In the genomic region with DNA sequence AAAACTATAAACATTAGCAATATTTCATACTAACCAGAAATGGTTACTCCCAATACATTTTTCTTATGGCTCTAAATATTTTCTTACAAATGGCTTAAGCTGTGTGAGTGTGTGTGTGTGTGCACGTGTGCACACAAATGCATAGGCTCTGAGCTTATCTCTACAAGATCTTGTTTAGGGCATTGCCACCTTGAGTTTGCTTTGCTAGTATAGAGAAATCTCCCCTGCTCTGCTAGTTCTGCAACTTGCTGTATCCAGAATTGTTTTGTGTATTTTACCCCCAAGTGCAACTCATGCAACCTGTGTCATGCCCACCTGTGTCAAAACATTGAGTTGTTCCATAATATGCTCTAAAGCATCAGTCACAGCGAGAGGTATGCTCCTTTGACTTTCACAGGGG, we compare ENCODE assay signal across 7 cellular contexts.
"Had no signal": no experiment of that assay in that cellular context is flagged by ENCODE, and none has a peak within 500 bp of the region (broad histone marks: within the 10 kb centered on the region; RNA-seq: fewer than 3 reads in every experiment).

No MANE protein-coding gene starts in this region.

- H3K4me3 Mint-ChIP-seq: IgD-negative memory B cell had no signal

- H3K36me3 ChIP-seq: HAP-1 had no signal

- DNase-seq: GM23248, GOT3, H7, KBM-7 had no signal

- H3K27me3 Mint-ChIP-seq: IgD-negative memory B cell had no signal

- H2AFZ ChIP-seq: GM23248 had no signal

- H3K9me3 ChIP-seq: HAP-1 had no signal

- H3K4me3 ChIP-seq: GM23248, HAP-1 had no signal

- H3K9ac ChIP-seq: GM23248 had no signal

- H3K9me3 Mint-ChIP-seq: IgD-negative memory B cell had no signal

- H3K27ac ChIP-seq: GM23248 had no signal

- FAIRE-seq: HepG2 had no signal

- H3K27ac Mint-ChIP-seq: IgD-negative memory B cell had no signal

- H3K4me1 ChIP-seq: HAP-1 had no signal
